In genomic region chr1:174074757-174075156, GRCh38 we compare ENCODE assay signal across 1 cellular context.
TF ChIP-seq lines count a peak whose summit lies in the region.

No MANE protein-coding gene starts in this region.

TF ChIP-seq in GM23338, 12 proteins besides CTCF, POLR2A, EP300 and RAD21 (continued from another document):
- TF ChIP-seq, protein P1, sequence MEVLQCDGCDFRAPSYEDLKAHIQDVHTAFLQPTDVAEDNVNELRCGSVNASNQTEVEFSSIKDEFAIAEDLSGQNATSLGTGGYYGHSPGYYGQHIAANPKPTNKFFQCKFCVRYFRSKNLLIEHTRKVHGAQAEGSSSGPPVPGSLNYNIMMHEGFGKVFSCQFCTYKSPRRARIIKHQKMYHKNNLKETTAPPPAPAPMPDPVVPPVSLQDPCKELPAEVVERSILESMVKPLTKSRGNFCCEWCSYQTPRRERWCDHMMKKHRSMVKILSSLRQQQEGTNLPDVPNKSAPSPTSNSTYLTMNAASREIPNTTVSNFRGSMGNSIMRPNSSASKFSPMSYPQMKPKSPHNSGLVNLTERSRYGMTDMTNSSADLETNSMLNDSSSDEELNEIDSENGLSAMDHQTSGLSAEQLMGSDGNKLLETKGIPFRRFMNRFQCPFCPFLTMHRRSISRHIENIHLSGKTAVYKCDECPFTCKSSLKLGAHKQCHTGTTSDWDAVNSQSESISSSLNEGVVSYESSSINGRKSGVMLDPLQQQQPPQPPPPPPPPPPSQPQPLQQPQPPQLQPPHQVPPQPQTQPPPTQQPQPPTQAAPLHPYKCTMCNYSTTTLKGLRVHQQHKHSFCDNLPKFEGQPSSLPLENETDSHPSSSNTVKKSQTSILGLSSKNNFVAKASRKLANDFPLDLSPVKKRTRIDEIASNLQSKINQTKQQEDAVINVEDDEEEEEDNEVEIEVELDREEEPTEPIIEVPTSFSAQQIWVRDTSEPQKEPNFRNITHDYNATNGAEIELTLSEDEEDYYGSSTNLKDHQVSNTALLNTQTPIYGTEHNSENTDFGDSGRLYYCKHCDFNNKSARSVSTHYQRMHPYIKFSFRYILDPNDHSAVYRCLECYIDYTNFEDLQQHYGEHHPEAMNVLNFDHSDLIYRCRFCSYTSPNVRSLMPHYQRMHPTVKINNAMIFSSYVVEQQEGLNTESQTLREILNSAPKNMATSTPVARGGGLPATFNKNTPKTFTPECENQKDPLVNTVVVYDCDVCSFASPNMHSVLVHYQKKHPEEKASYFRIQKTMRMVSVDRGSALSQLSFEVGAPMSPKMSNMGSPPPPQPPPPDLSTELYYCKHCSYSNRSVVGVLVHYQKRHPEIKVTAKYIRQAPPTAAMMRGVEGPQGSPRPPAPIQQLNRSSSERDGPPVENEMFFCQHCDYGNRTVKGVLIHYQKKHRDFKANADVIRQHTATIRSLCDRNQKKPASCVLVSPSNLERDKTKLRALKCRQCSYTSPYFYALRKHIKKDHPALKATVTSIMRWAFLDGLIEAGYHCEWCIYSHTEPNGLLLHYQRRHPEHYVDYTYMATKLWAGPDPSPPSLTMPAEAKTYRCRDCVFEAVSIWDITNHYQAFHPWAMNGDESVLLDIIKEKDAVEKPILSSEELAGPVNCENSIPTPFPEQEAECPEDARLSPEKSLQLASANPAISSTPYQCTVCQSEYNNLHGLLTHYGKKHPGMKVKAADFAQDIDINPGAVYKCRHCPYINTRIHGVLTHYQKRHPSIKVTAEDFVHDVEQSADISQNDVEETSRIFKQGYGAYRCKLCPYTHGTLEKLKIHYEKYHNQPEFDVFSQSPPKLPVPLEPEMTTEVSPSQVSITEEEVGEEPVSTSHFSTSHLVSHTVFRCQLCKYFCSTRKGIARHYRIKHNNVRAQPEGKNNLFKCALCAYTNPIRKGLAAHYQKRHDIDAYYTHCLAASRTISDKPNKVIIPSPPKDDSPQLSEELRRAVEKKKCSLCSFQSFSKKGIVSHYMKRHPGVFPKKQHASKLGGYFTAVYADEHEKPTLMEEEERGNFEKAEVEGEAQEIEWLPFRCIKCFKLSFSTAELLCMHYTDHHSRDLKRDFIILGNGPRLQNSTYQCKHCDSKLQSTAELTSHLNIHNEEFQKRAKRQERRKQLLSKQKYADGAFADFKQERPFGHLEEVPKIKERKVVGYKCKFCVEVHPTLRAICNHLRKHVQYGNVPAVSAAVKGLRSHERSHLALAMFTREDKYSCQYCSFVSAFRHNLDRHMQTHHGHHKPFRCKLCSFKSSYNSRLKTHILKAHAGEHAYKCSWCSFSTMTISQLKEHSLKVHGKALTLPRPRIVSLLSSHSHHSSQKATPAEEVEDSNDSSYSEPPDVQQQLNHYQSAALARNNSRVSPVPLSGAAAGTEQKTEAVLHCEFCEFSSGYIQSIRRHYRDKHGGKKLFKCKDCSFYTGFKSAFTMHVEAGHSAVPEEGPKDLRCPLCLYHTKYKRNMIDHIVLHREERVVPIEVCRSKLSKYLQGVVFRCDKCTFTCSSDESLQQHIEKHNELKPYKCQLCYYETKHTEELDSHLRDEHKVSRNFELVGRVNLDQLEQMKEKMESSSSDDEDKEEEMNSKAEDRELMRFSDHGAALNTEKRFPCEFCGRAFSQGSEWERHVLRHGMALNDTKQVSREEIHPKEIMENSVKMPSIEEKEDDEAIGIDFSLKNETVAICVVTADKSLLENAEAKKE (CRISPR knock-in tag; IDR thresholded peaks at IDR 0.05), result no peak
- TF ChIP-seq EZH2 (IDR thresholded peaks at IDR 0.05; ENCODE audit: low read depth, unreplicated experiment) (no peak), ZNF331 (CRISPR knock-in tag; IDR thresholded peaks at IDR 0.05; ENCODE audit: low read depth) (no peak), NANOG (IDR thresholded peaks at IDR 0.05; ENCODE audit: borderline replicate concordance) (no peak)
